Comparison of ENCODE assay signal across 8 cellular contexts in genomic region chr19:14147797-14148605, GRCh38. TPM values are rescaled to one million over a fixed set of nuclear protein-coding genes. Genes with fewer than 3 reads are reported as not detected.
DNase-seq lines count a peak whose midpoint lies in the region; ATAC-seq and TF ChIP-seq lines count a peak whose summit lies in the region.

No MANE protein-coding gene starts in this region.

- no peaks in the 10 kb centered on the region for H3K79me2 ChIP-seq in OCI-LY1 (ENCODE audit: insufficient read depth, low read length)

- H3K4me1 Mint-ChIP-seq in naive B cell: peaks cover 32 to 43% (median 36%) of the 10 kb centered on the region in 3 donors

- H3K27ac Mint-ChIP-seq in naive B cell: peak overlapping the region; percentile 3 to 93 (median 72)

- TF ChIP-seq CTCF in OCI-LY1 (IDR thresholded peaks at IDR 0.05; ENCODE audit: low read length) (peak; percentile 37), fibroblast of pulmonary artery (IDR thresholded peaks at IDR 0.05; ENCODE audit: low read length, missing control alignments) (peak; percentile 94)

- H3K27me3 ChIP-seq in OCI-LY1 (ENCODE audit: insufficient read depth, low read length): no peaks in the 10 kb centered on the region

- H3K27ac ChIP-seq in OCI-LY1 (ENCODE audit: low read depth, low read length, poor library complexity, severe bottlenecking) (no peak overlapping the region), substantia nigra (ENCODE audit: low read depth, low read length, poor library complexity, severe bottlenecking) (peak overlapping the region; percentile 80)

- no peaks in the 10 kb centered on the region for H3K9me3 Mint-ChIP-seq in naive B cell

- H3K9ac ChIP-seq in OCI-LY1 (ENCODE audit: low read length): no peak overlapping the region

- no peaks in the 10 kb centered on the region for H3K9me3 ChIP-seq in OCI-LY1 (ENCODE audit: low read length)

- no peaks in the 10 kb centered on the region for H3F3A ChIP-seq in OCI-LY1 (ENCODE audit: insufficient read depth, low read length)

- DNase-seq in NCI-H2171 treated with DMSO at 0.1 percent for 48 hours (lab: John Stamatoyannopoulos, UW) (peak; percentile 36), NCI-H2171 (lab: John Stamatoyannopoulos, UW) (no peak), fibroblast of pulmonary artery (ENCODE audit: low read depth) (peak; percentile 75), naive B cell (no peak), substantia nigra (lab: John Stamatoyannopoulos, UW) (peak in 47 of 49 donors; percentile 24 to 79 (median 60))
- peak; percentile 40 for DNase-seq in activated effector memory CD4-positive, alpha-beta T cell treated with Interleukin-2 at 50 U/mL for 16 hours

- H2AFZ ChIP-seq in OCI-LY1 (ENCODE audit: low read length): no peak overlapping the region

- no peak overlapping the region for H3K4me2 ChIP-seq in OCI-LY1 (ENCODE audit: low read length)

- H3K4me3 Mint-ChIP-seq in naive B cell: peak overlapping the region in 6 of 8 donors; percentile 5 to 84 (median 57)

- H3K27me3 Mint-ChIP-seq in naive B cell: no peaks in the 10 kb centered on the region

- H3K4me3 ChIP-seq in OCI-LY1 (ENCODE audit: low read depth, low read length, poor library complexity, severe bottlenecking) (no peak overlapping the region), fibroblast of pulmonary artery (replicated peaks; ENCODE audit: low read depth, low read length) (no peak overlapping the region)

- no peaks in the 10 kb centered on the region for H3K36me3 Mint-ChIP-seq in naive B cell

- no peaks in the 10 kb centered on the region for H3K4me1 ChIP-seq in OCI-LY1 (ENCODE audit: insufficient read depth, low read length, severe bottlenecking)

- H3K9me2 ChIP-seq in OCI-LY1 (ENCODE audit: low read depth, low read length): no peaks in the 10 kb centered on the region

- no peaks in the 10 kb centered on the region for H4K20me1 ChIP-seq in OCI-LY1 (ENCODE audit: insufficient read depth, low read length)

- no peaks in the 10 kb centered on the region for H3K36me3 ChIP-seq in OCI-LY1 (ENCODE audit: insufficient read depth, low read length)

- ATAC-seq in naive B cell (ENCODE audit: low read depth in 2 of 2) (peak; percentile 61 to 65), HG02798 (IDR thresholded peaks at IDR 0.05; ENCODE audit: poor library complexity, unreplicated experiment) (no peak)

RNA-seq across cellular contexts. Expression of gene ASF1B, which starts 11.6 kb away (rescaled TPM):
- polyA plus RNA-seq in naive B cell (ENCODE audit: low read depth in 6 of 6): 1 to 10 TPM; 1.8 to 4.1 (median 2.5) TPM

RNA-seq across cellular contexts. Expression of gene PRKACA, which starts 30.4 kb away (rescaled TPM):
- polyA plus RNA-seq in naive B cell (ENCODE audit: low read depth in 6 of 6): 1 to 10 TPM in 3 of 6 donors, under 1 TPM in 2, not detected in 1; 0.60 to 3.1 (median 1.2) TPM

RNA-seq across cellular contexts. Expression of gene SAMD1, which starts 57.5 kb away (rescaled TPM):
- 1 to 10 TPM in 5 of 6 donors, under 1 TPM in 1; 0.52 to 2.1 (median 1.2) TPM for polyA plus RNA-seq in naive B cell (ENCODE audit: low read depth in 6 of 6)

RNA-seq across cellular contexts. Expression of gene ADGRL1, which starts 58.0 kb away (rescaled TPM):
- not detected for polyA plus RNA-seq in naive B cell (ENCODE audit: low read depth in 6 of 6)

Comparison
In these comparisons a context has a peak if more than half of its experiments do, and no peak if none do; other contexts are left out.
1. DNase-seq: peak in NCI-H2171 treated with DMSO at 0.1 percent for 48 hours (single experiment), activated effector memory CD4-positive, alpha-beta T cell treated with Interleukin-2 at 50 U/mL for 16 hours (single experiment), fibroblast of pulmonary artery (single experiment) and substantia nigra (47 of 49); none in NCI-H2171 (single experiment) and naive B cell (single experiment).